ENCODE assay signal across 1 cellular context in genomic region chr3:100875239-100875638, GRCh38.
TF ChIP-seq lines count a peak whose summit lies in the region.

No MANE protein-coding gene starts in this region.

TF ChIP-seq in WTC11, 78 proteins besides CTCF, POLR2A, EP300 and RAD21 (continued from another document):
- no peak for TF ChIP-seq ZNF219 (CRISPR knock-in tag; IDR thresholded peaks at IDR 0.05; ENCODE audit: borderline replicate concordance)
